In the genomic region with DNA sequence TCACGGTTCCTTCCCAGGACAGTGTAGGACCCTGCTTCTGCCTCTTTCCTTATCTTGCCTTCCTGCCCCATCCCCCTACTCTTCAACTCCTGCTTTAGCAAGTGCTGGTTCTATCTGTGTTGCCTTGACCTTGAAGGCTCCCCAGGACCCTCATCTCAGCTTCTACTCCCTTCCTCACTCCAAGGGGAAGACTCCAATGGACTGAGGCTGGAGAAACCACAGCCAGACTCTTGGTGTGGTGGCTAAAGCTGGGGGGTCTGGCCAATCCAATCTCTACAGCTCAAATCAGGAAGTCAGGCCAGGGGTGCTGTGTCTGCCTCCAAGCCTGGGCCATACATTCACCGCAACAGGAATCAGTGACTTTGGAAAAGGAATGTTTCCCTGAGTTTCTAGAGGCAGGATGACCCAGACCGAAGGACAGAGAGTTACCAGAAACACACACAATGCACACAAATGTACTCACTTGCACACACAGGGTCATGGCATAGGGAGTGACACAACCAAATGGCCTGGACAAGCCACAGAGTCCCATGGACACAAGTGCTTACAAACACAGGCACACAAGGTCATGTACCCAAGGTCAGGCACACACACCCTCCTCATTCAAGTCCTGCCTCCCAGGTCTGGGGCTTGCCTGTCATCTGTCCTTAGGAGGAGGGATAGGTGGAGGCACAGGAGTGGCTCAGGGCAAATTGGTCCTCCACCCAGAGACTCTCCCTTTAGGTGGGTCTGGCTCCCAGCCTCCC, we compare ENCODE assay signal across 15 cellular contexts. TPM values are rescaled to one million over a fixed set of nuclear protein-coding genes. Genes with fewer than 3 reads are reported as not detected.
A peak's percentile ranks its signal among the peaks of the same experiment; 100 is the strongest.
DNase-seq lines count a peak whose midpoint lies in the region; ATAC-seq and TF ChIP-seq lines count a peak whose summit lies in the region.
"Had no signal": no experiment of that assay in that cellular context is flagged by ENCODE, and none has a peak within 500 bp of the region (broad histone marks: within the 10 kb centered on the region; RNA-seq: fewer than 3 reads in every experiment).

No MANE protein-coding gene starts in this region.

- no peaks in the 10 kb centered on the region for H3K36me3 Mint-ChIP-seq in stimulated activated naive CD8-positive, alpha-beta T cell treated with anti-CD3 and anti-CD28 coated beads, Interleukin-15, Interleukin-2, amounts not matched to agents 100 ng/mL and 50 ng/mL, for 24 hours (ENCODE audit: low read depth)
- H3K36me3 Mint-ChIP-seq in activated T-helper 2 cell treated with anti-CD3 and anti-CD28 coated beads, Interferon-gamma antibody, Interleukin-2, Interleukin-4, amounts not matched to agents 10 μg/mL and 5 μg/mL and 100 μg/mL, durations not matched to agents 14 hours and 24 hours and 36 hours (ENCODE audit: low read depth), result no peaks in the 10 kb centered on the region

- H3K9me3 ChIP-seq in mucosa of descending colon (no peaks in the 10 kb centered on the region), vagina (no peaks in the 10 kb centered on the region), hepatocyte (ENCODE audit: low read depth) (no peaks in the 10 kb centered on the region)
- H3K9me3 ChIP-seq: MG63 had no signal

- intact Hi-C loops in activated T-helper 2 cell treated with anti-CD3 and anti-CD28 coated beads, Interferon-gamma antibody, Interleukin-2, Interleukin-4, amounts not matched to agents 10 μg/mL and 5 μg/mL and 100 μg/mL, durations not matched to agents 14 hours and 24 hours and 36 hours (cut with micrococcal nuclease), result loop anchor here (2.0 kb wide), 1 partner anchor 18 kb away; no protein-coding TSS in a partner anchor
- intact Hi-C loops in mucosa of descending colon (cut with DNase I, micrococcal nuclease), result loop anchor here in 1 of 2 donors (5.0 kb wide), 1 partner anchor 33 kb away; no protein-coding TSS in a partner anchor
- intact Hi-C loops in vagina (cut with DNase I), result no loop called here

- H3K27me3 ChIP-seq in vagina, result no peaks in the 10 kb centered on the region
- H3K27me3 ChIP-seq in hepatocyte, result peaks cover 27% of the 10 kb centered on the region
- H3K27me3 ChIP-seq: MG63 had no signal

- no peak overlapping the region for H2AFZ ChIP-seq in hepatocyte

- WGBS in hepatocyte (ENCODE audit: low lambda C conversion rate, missing lambda C conversion rate), result 92% methylated on average over 3 of the region's 3 CpGs

- H4K20me1 ChIP-seq in hepatocyte (ENCODE audit: insufficient read depth, poor library complexity, severe bottlenecking), result no peaks in the 10 kb centered on the region

- ATAC-seq in stimulated activated naive CD8-positive, alpha-beta T cell treated with anti-CD3 and anti-CD28 coated beads, Interleukin-15, Interleukin-2, amounts not matched to agents 100 U/mL and 50 U/mL, for 24 hours, result no peak
- ATAC-seq in mucosa of descending colon (peak; percentile 67), GM18867 (IDR thresholded peaks at IDR 0.05; ENCODE audit: unreplicated experiment) (no peak)

- no peaks in the 10 kb centered on the region for H3K36me3 ChIP-seq in mucosa of descending colon (ENCODE audit: low read depth)
- no peaks in the 10 kb centered on the region for H3K36me3 ChIP-seq in vagina
- H3K36me3 ChIP-seq in hepatocyte (replicated peaks; ENCODE audit: insufficient read depth, low read depth), result no peaks in the 10 kb centered on the region
- H3K36me3 ChIP-seq: MG63 had no signal

- TF ChIP-seq POLR2A in vagina (IDR thresholded peaks at IDR 0.05), result no peak

- H3K9me3 Mint-ChIP-seq in stimulated activated naive CD8-positive, alpha-beta T cell treated with anti-CD3 and anti-CD28 coated beads, Interleukin-15, Interleukin-2, amounts not matched to agents 100 ng/mL and 50 ng/mL, for 24 hours, result no peaks in the 10 kb centered on the region
- H3K9me3 Mint-ChIP-seq in activated T-helper 2 cell treated with anti-CD3 and anti-CD28 coated beads, Interferon-gamma antibody, Interleukin-2, Interleukin-4, amounts not matched to agents 10 μg/mL and 5 μg/mL and 100 μg/mL, durations not matched to agents 14 hours and 24 hours and 36 hours, result no peaks in the 10 kb centered on the region

- peak overlapping the region; percentile 32 for H3K4me3 Mint-ChIP-seq in stimulated activated naive CD8-positive, alpha-beta T cell treated with anti-CD3 and anti-CD28 coated beads, Interleukin-15, Interleukin-2, amounts not matched to agents 100 ng/mL and 50 ng/mL, for 24 hours
- H3K4me3 Mint-ChIP-seq in activated T-helper 2 cell treated with anti-CD3 and anti-CD28 coated beads, Interferon-gamma antibody, Interleukin-2, Interleukin-4, amounts not matched to agents 10 μg/mL and 5 μg/mL and 100 μg/mL, durations not matched to agents 14 hours and 24 hours and 36 hours (ENCODE audit: low read depth), result peak overlapping the region; percentile 59

- H3K4me3 ChIP-seq in mucosa of descending colon (peak overlapping the region; percentile 63), vagina (no peak overlapping the region), hepatocyte (no peak overlapping the region)
- H3K4me3 ChIP-seq: MG63 had no signal

- peaks cover 47% of the 10 kb centered on the region for H3K27me3 Mint-ChIP-seq in stimulated activated naive CD8-positive, alpha-beta T cell treated with anti-CD3 and anti-CD28 coated beads, Interleukin-15, Interleukin-2, amounts not matched to agents 100 ng/mL and 50 ng/mL, for 24 hours
- peaks cover 47% of the 10 kb centered on the region for H3K27me3 Mint-ChIP-seq in activated T-helper 2 cell treated with anti-CD3 and anti-CD28 coated beads, Interferon-gamma antibody, Interleukin-2, Interleukin-4, amounts not matched to agents 10 μg/mL and 5 μg/mL and 100 μg/mL, durations not matched to agents 14 hours and 24 hours and 36 hours (ENCODE audit: low read depth)

- H3K27ac ChIP-seq in vagina (peak overlapping the region; percentile 78), hepatocyte (no peak overlapping the region)
- H3K27ac ChIP-seq: coronary artery had no signal

- H3K27ac Mint-ChIP-seq in stimulated activated naive CD8-positive, alpha-beta T cell treated with anti-CD3 and anti-CD28 coated beads, Interleukin-15, Interleukin-2, amounts not matched to agents 100 ng/mL and 50 ng/mL, for 24 hours, result no peak overlapping the region
- H3K27ac Mint-ChIP-seq in activated T-helper 2 cell treated with anti-CD3 and anti-CD28 coated beads, Interferon-gamma antibody, Interleukin-2, Interleukin-4, amounts not matched to agents 10 μg/mL and 5 μg/mL and 100 μg/mL, durations not matched to agents 14 hours and 24 hours and 36 hours, result no peak overlapping the region

- TF ChIP-seq CTCF in mucosa of descending colon (IDR thresholded peaks at IDR 0.05), result no peak
- no peak for TF ChIP-seq CTCF in vagina (IDR thresholded peaks at IDR 0.05)
- no peak for TF ChIP-seq CTCF in hepatocyte (IDR thresholded peaks at IDR 0.05; ENCODE audit: poor library complexity)

- DNase-seq in stimulated activated naive CD8-positive, alpha-beta T cell treated with anti-CD3 and anti-CD28 coated beads, Interleukin-15, Interleukin-2, amounts not matched to agents 100 U/mL and 50 U/mL, for 24 hours, result no peak
- DNase-seq in activated T-helper 2 cell treated with anti-CD3 and anti-CD28 coated beads, Interferon-gamma antibody, Interleukin-2, Interleukin-4, amounts not matched to agents 10 μg/mL and 5 μg/mL and 100 μg/mL, durations not matched to agents 14 hours and 24 hours and 36 hours (ENCODE audit: low spot score), result no peak
- DNase-seq in mucosa of descending colon (peak in 2 of 3 donors; percentile 83 to 85), vagina (ENCODE audit: extremely low spot score in 2 of 2) (no peak), hepatocyte (ENCODE audit: low spot score) (no peak), retina (no peak)
- DNase-seq: MG63; right cardiac atrium; stimulated activated CD4-positive, alpha-beta T cell treated with anti-CD3 and anti-CD28 coated beads, Interleukin-4, amount 100 ng/mL, for 24 hours had no signal

- peaks cover 4% of the 10 kb centered on the region for H3K4me1 Mint-ChIP-seq in stimulated activated naive CD8-positive, alpha-beta T cell treated with anti-CD3 and anti-CD28 coated beads, Interleukin-15, Interleukin-2, amounts not matched to agents 100 ng/mL and 50 ng/mL, for 24 hours (ENCODE audit: low read depth)
- peaks cover 5% of the 10 kb centered on the region for H3K4me1 Mint-ChIP-seq in activated T-helper 2 cell treated with anti-CD3 and anti-CD28 coated beads, Interferon-gamma antibody, Interleukin-2, Interleukin-4, amounts not matched to agents 10 μg/mL and 5 μg/mL and 100 μg/mL, durations not matched to agents 14 hours and 24 hours and 36 hours (ENCODE audit: low read depth)

- no peak overlapping the region for H3K4me2 ChIP-seq in hepatocyte

- H3K4me1 ChIP-seq in mucosa of descending colon (ENCODE audit: low read depth), result peaks cover 15% of the 10 kb centered on the region
- H3K4me1 ChIP-seq in vagina, result peaks cover 67% of the 10 kb centered on the region
- peaks cover 19% of the 10 kb centered on the region for H3K4me1 ChIP-seq in hepatocyte (ENCODE audit: insufficient read depth)

- no peaks in the 10 kb centered on the region for H3K79me2 ChIP-seq in hepatocyte

- H3K9me2 ChIP-seq in hepatocyte (replicated peaks; ENCODE audit: insufficient read depth), result no peaks in the 10 kb centered on the region

RNA-seq across cellular contexts. Expression of a gene that starts 1.7 kb away (rescaled TPM):
- total RNA-seq in activated T-helper 2 cell treated with anti-CD3 and anti-CD28 coated beads, Interferon-gamma antibody, Interleukin-2, Interleukin-4, amounts not matched to agents 10 μg/mL and 5 μg/mL and 100 μg/mL, durations not matched to agents 14 hours and 24 hours and 36 hours, result 1.7 and 2.8 TPM in 2 replicates
- total RNA-seq in mucosa of descending colon, result 100 to 1,000 TPM; 322 to 765 (median 646) TPM
- total RNA-seq in vagina, result 30.2 TPM
- total RNA-seq in hepatocyte, result 0.93 and 1.6 TPM in 2 replicates
- 2.3 and 4.2 TPM in 2 replicates for polyA plus RNA-seq in hepatocyte
- total RNA-seq: G401 had no signal

RNA-seq across cellular contexts. Expression of a gene that starts 12.9 kb away (rescaled TPM):
- total RNA-seq in activated T-helper 2 cell treated with anti-CD3 and anti-CD28 coated beads, Interferon-gamma antibody, Interleukin-2, Interleukin-4, amounts not matched to agents 10 μg/mL and 5 μg/mL and 100 μg/mL, durations not matched to agents 14 hours and 24 hours and 36 hours, result 1.4 and 1.5 TPM in 2 replicates
- total RNA-seq in mucosa of descending colon (10 to 100 TPM in 1 of 3 donors, 1 to 10 TPM in 2; 9.2 to 12.3 (median 10.0) TPM), vagina (22.3 TPM), hepatocyte (1.9 and 5.9 TPM in 2 replicates)
- 10.0 and 10.6 TPM in 2 replicates for polyA plus RNA-seq in hepatocyte

RNA-seq across cellular contexts. Expression of a gene that starts 35.9 kb away (rescaled TPM):
- total RNA-seq in activated T-helper 2 cell treated with anti-CD3 and anti-CD28 coated beads, Interferon-gamma antibody, Interleukin-2, Interleukin-4, amounts not matched to agents 10 μg/mL and 5 μg/mL and 100 μg/mL, durations not matched to agents 14 hours and 24 hours and 36 hours, result not detected in 2 replicates
- total RNA-seq in mucosa of descending colon, result 10 to 100 TPM in 1 of 3 donors, 1 to 10 TPM in 2; 3.8 to 23.8 (median 4.8) TPM
- 28.2 TPM for total RNA-seq in vagina
- total RNA-seq in hepatocyte, result 0.88 and 3.2 TPM in 2 replicates
- polyA plus RNA-seq in hepatocyte, result 13.4 and 20.1 TPM in 2 replicates
- total RNA-seq: H4 had no signal

RNA-seq across cellular contexts. Expression of a gene that starts 51.7 kb away (rescaled TPM):
- 31.5 and 33.9 TPM in 2 replicates for total RNA-seq in activated T-helper 2 cell treated with anti-CD3 and anti-CD28 coated beads, Interferon-gamma antibody, Interleukin-2, Interleukin-4, amounts not matched to agents 10 μg/mL and 5 μg/mL and 100 μg/mL, durations not matched to agents 14 hours and 24 hours and 36 hours
- 100 to 1,000 TPM; 152 to 253 (median 228) TPM for total RNA-seq in mucosa of descending colon
- total RNA-seq in vagina, result 110 TPM
- 115 and 157 TPM in 2 replicates for total RNA-seq in hepatocyte
- 223 and 232 TPM in 2 replicates for polyA plus RNA-seq in hepatocyte

RNA-seq across cellular contexts. Expression of a gene that starts 54.1 kb away (rescaled TPM):
- total RNA-seq in activated T-helper 2 cell treated with anti-CD3 and anti-CD28 coated beads, Interferon-gamma antibody, Interleukin-2, Interleukin-4, amounts not matched to agents 10 μg/mL and 5 μg/mL and 100 μg/mL, durations not matched to agents 14 hours and 24 hours and 36 hours, result not detected in 2 replicates
- total RNA-seq in mucosa of descending colon (not detected), vagina (not detected), hepatocyte (1.9 TPM in 1 of 2 replicates, not detected in the other)
- polyA plus RNA-seq in hepatocyte, result 0.93 and 2.3 TPM in 2 replicates
- total RNA-seq: G401, H4, right cardiac atrium had no signal
- polyA plus RNA-seq: BJ, right cardiac atrium had no signal

Comparison
In these comparisons a context has a peak if more than half of its experiments do, and no peak if none do; other contexts are left out.
1. DNase-seq: peak in mucosa of descending colon (2 of 3); none in stimulated activated naive CD8-positive, alpha-beta T cell treated with anti-CD3 and anti-CD28 coated beads, Interleukin-15, Interleukin-2, amounts not matched to agents 100 U/mL and 50 U/mL, for 24 hours (single experiment), activated T-helper 2 cell treated with anti-CD3 and anti-CD28 coated beads, Interferon-gamma antibody, Interleukin-2, Interleukin-4, amounts not matched to agents 10 μg/mL and 5 μg/mL and 100 μg/mL, durations not matched to agents 14 hours and 24 hours and 36 hours (single experiment), vagina (0 of 2), hepatocyte (single experiment) and retina (single experiment).